ENCODE assay signal across 24 cellular contexts in genomic region chrX:39451061-39451460, GRCh38.
A peak's percentile ranks its signal among the peaks of the same experiment; 100 is the strongest.
DNase-seq lines count a peak whose midpoint lies in the region; ATAC-seq and TF ChIP-seq lines count a peak whose summit lies in the region.
"Had no signal": no experiment of that assay in that cellular context is flagged by ENCODE, and none has a peak within 500 bp of the region (broad histone marks: within the 10 kb centered on the region; RNA-seq: fewer than 3 reads in every experiment).

No MANE protein-coding gene starts in this region.

- H3K4me3 ChIP-seq in BLaER1 = no peak overlapping the region
- H3K4me3 ChIP-seq: GM23248, PC-9 had no signal

- H3K27me3 ChIP-seq in BLaER1 = no peaks in the 10 kb centered on the region

- no peak overlapping the region for H3K4me3 Mint-ChIP-seq in T-helper 17 cell
- peak overlapping the region; percentile 43 for H3K4me3 Mint-ChIP-seq in nephron progenitor cell
- no peak overlapping the region for H3K4me3 Mint-ChIP-seq in WTC11
- H3K4me3 Mint-ChIP-seq: B cell had no signal

- H3K27me3 Mint-ChIP-seq in T-helper 17 cell = no peaks in the 10 kb centered on the region
- H3K27me3 Mint-ChIP-seq in nephron progenitor cell (ENCODE audit: low read depth, poor library complexity) = peaks cover 50% of the 10 kb centered on the region
- H3K27me3 Mint-ChIP-seq in WTC11 (ENCODE audit: low read depth) = no peaks in the 10 kb centered on the region; the same call in 1 of the 2 replicates
- H3K27me3 Mint-ChIP-seq: B cell had no signal

- H3K9me3 ChIP-seq in BLaER1 (no peaks in the 10 kb centered on the region), T-helper 17 cell (ENCODE audit: control insufficient read depth, low read length, poor library complexity, severe bottlenecking) (no peaks in the 10 kb centered on the region)

- H3K4me2 ChIP-seq in BLaER1 = peak overlapping the region; percentile 39
- H3K4me2 ChIP-seq: PC-9 had no signal

- no peaks in the 10 kb centered on the region for H3K36me3 ChIP-seq in BLaER1

- TF ChIP-seq CTCF in nephron progenitor cell (IDR thresholded peaks at IDR 0.05) (no peak), WTC11 (IDR thresholded peaks at IDR 0.05) (no peak)

- H3K9me3 Mint-ChIP-seq in nephron progenitor cell (peaks cover 12% of the 10 kb centered on the region), WTC11 (no peaks in the 10 kb centered on the region)

- H4K20me1 ChIP-seq in BLaER1 = no peaks in the 10 kb centered on the region

- H3K4me1 ChIP-seq in BLaER1 = peaks cover 13% of the 10 kb centered on the region; the same call in 1 of the 2 replicates

- H3K27ac ChIP-seq in BLaER1 = no peak overlapping the region
- H3K27ac ChIP-seq: 22Rv1, GM23248, PC-9 had no signal

- CTCF ChIA-PET in WTC11 (lab: Charles Lee) = no interaction called here

- H3K36me3 Mint-ChIP-seq in T-helper 17 cell (ENCODE audit: low read depth) = no peaks in the 10 kb centered on the region
- no peaks in the 10 kb centered on the region for H3K36me3 Mint-ChIP-seq in nephron progenitor cell (ENCODE audit: low read depth)
- H3K36me3 Mint-ChIP-seq in WTC11 = no peaks in the 10 kb centered on the region

- DNase-seq in NCI-H146 (lab: John Stamatoyannopoulos, UW) (peak; percentile 2), NCI-H146 treated with DMSO at 0.1 percent for 48 hours (lab: John Stamatoyannopoulos, UW; ENCODE audit: unreplicated experiment) (no peak), T-helper 17 cell (no peak), nephron progenitor cell (peak; percentile 30), WTC11 (ENCODE audit: low spot score) (no peak)
- DNase-seq: DMS153; DND-41; GM23248; H7; KBM-7; MV-4-11; NCI-H1105; NCI-H1436 treated with DMSO at 0.1 percent for 48 hours; NCI-H2029 treated with DMSO at 0.1 percent for 48 hours; NCI-H345; NCI-H510A treated with DMSO at 0.1 percent for 48 hours; NK-92 treated with Interleukin-12 subunit alpha and Interleukin-12 subunit beta, amount 100 ng/mL, for 24 hours; PC-9 had no signal

- no peak overlapping the region for H3K9ac ChIP-seq in BLaER1
- H3K9ac ChIP-seq: GM23248 had no signal

- peaks cover 6% of the 10 kb centered on the region for H3K4me1 Mint-ChIP-seq in T-helper 17 cell
- H3K4me1 Mint-ChIP-seq in nephron progenitor cell = peaks cover 30% of the 10 kb centered on the region
- H3K4me1 Mint-ChIP-seq in WTC11 = peaks cover 6% of the 10 kb centered on the region; the same call in 1 of the 2 replicates

- POLR2A ChIA-PET in WTC11 (lab: Charles Lee) = no interaction called here

- ATAC-seq in T-helper 17 cell (no peak), GM19324 (IDR thresholded peaks at IDR 0.05; ENCODE audit: low FRiP score, unreplicated experiment) (no peak), WTC11 (no peak), GM21825 (IDR thresholded peaks at IDR 0.05; ENCODE audit: unreplicated experiment) (no peak)
- ATAC-seq: Right ventricle myocardium inferior had no signal

- H3K27ac Mint-ChIP-seq in T-helper 17 cell = peak overlapping the region; percentile 51
- H3K27ac Mint-ChIP-seq in nephron progenitor cell = peak overlapping the region; percentile 89
- H3K27ac Mint-ChIP-seq in WTC11 = no peak overlapping the region
- H3K27ac Mint-ChIP-seq: B cell had no signal

TF ChIP-seq in WTC11, 78 proteins besides CTCF, POLR2A, EP300 and RAD21:
- TF ChIP-seq ZNF121 (CRISPR knock-in tag; IDR thresholded peaks at IDR 0.05) (no peak), PRRX2 (CRISPR knock-in tag; IDR thresholded peaks at IDR 0.05) (no peak), ATF1 (CRISPR knock-in tag; IDR thresholded peaks at IDR 0.05) (no peak), ZNF232 (CRISPR knock-in tag; IDR thresholded peaks at IDR 0.05) (no peak), FOXJ3 (CRISPR knock-in tag; IDR thresholded peaks at IDR 0.05; ENCODE audit: borderline replicate concordance) (no peak), AFF4 (CRISPR knock-in tag; IDR thresholded peaks at IDR 0.05; ENCODE audit: borderline replicate concordance) (no peak), TEAD1 (CRISPR knock-in tag; IDR thresholded peaks at IDR 0.05) (no peak), NFYB (CRISPR knock-in tag; conservative IDR thresholded peaks at IDR 0.05; ENCODE audit: low read depth) (no peak), IRF1 (CRISPR knock-in tag; IDR thresholded peaks at IDR 0.05) (no peak), JAZF1 (CRISPR knock-in tag; IDR thresholded peaks at IDR 0.05) (no peak), PREB (CRISPR knock-in tag; IDR thresholded peaks at IDR 0.05; ENCODE audit: borderline replicate concordance) (no peak), GTF2I (CRISPR knock-in tag; conservative IDR thresholded peaks at IDR 0.05) (no peak), ZNF671 (CRISPR knock-in tag; IDR thresholded peaks at IDR 0.05) (no peak), ELF4 (CRISPR knock-in tag; IDR thresholded peaks at IDR 0.05; ENCODE audit: low read depth) (no peak), USF1 (CRISPR knock-in tag; IDR thresholded peaks at IDR 0.05) (no peak), HMGA2 (CRISPR knock-in tag; IDR thresholded peaks at IDR 0.05) (no peak)

Comparison
In these comparisons a context has a peak if more than half of its experiments do, and no peak if none do; other contexts are left out.
1. DNase-seq: peak in NCI-H146 (single experiment) and nephron progenitor cell (single experiment); none in NCI-H146 treated with DMSO at 0.1 percent for 48 hours (single experiment), T-helper 17 cell (0 of 3) and WTC11 (single experiment).